ENCODE assay signal across 31 cellular contexts in the genomic region with DNA sequence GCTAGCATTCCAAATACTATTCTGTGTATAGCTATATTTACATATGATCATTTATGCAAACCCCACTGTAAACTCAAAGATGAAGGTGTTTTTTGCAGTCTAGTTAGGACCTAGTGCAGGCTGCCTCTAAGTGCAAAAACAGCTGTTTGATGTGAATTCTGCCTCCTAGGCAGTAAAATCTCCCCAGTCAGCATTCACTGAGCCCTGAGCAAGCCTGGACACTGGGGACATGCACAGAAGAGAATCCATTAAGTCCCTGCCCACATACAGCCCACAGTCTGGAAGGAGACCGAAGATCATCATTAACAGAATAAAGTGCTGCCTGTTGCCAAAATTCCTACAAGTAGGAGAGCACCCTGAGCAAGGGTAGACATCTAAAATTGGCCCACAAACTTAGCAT. TPM values are rescaled to one million over a fixed set of nuclear protein-coding genes. Genes with fewer than 3 reads are reported as not detected.
DNase-seq lines count a peak whose midpoint lies in the region; ATAC-seq, FAIRE-seq and TF ChIP-seq lines count a peak whose summit lies in the region.
"Had no signal": no experiment of that assay in that cellular context is flagged by ENCODE, and none has a peak within 500 bp of the region (broad histone marks: within the 10 kb centered on the region; RNA-seq: fewer than 3 reads in every experiment).

No MANE protein-coding gene starts in this region.

- DNase-seq in A549 (ENCODE audit: low read depth in 1 of 2, low spot score in 1 of 2) (no peak), WERI-Rb-1 (no peak), heart left ventricle (no peak), gastrocnemius medialis (no peak), natural killer cell (no peak), GM20000 (ENCODE audit: low spot score) (no peak), brain microvascular endothelial cell (no peak), ecto neural progenitor cell (ENCODE audit: low spot score) (no peak)
- DNase-seq: activated CD4-positive, alpha-beta T cell treated with anti-CD3 and anti-CD28 coated beads for 1 hour; activated CD8-positive, alpha-beta memory T cell treated with anti-CD3 and anti-CD28 coated beads, Interleukin-2, amount 50 U/mL, for 4 hours; activated naive CD4-positive, alpha-beta T cell; CD4-positive, alpha-beta memory T cell; DMS 273 treated with DMSO at 0.1 percent for 48 hours; effector CD8-positive, alpha-beta T cell; H7; Karpas-422; mesendoderm; NCI-H1930; NCI-H524; NK-92 treated with Interleukin-12 subunit alpha and Interleukin-12 subunit beta, amount 100 ng/mL, for 24 hours; PC-3; SHP77 treated with DMSO at 0.1 percent for 48 hours; stimulated activated CD4-positive, alpha-beta T cell treated with anti-CD3 and anti-CD28 coated beads, Interleukin-15, amount 100 ng/mL, for 24 hours; stimulated activated CD4-positive, alpha-beta T cell treated with anti-CD3 and anti-CD28 coated beads, Interleukin-4, amount 100 ng/mL, for 4 hours had no signal

- POLR2A ChIA-PET in A549 (lab: Yijun Ruan, JAX) = no interaction called here

- H3K36me3 ChIP-seq in WERI-Rb-1 (peaks cover 3% of the 10 kb centered on the region), heart left ventricle (no peaks in the 10 kb centered on the region), gastrocnemius medialis (no peaks in the 10 kb centered on the region), brain microvascular endothelial cell (replicated peaks) (no peaks in the 10 kb centered on the region)
- H3K36me3 ChIP-seq: adrenal gland had no signal

- H3K27me3 Mint-ChIP-seq in natural killer cell (ENCODE audit: low read depth in 2 of 2) = peaks cover 0 to 4% of the 10 kb centered on the region in 2 donors
- H3K27me3 Mint-ChIP-seq: CD4-positive, alpha-beta memory T cell; type B pancreatic cell had no signal

- no peak overlapping the region for H3K27ac Mint-ChIP-seq in natural killer cell
- H3K27ac Mint-ChIP-seq: activated CD4-positive, alpha-beta memory T cell treated with anti-CD3 and anti-CD28 coated beads, Interleukin-2, amount 10 ng/mL, durations not matched to agents 7 days and 5 days; type B pancreatic cell had no signal

- H3K27me3 ChIP-seq in WERI-Rb-1 (ENCODE audit: insufficient read depth, low read depth, severe bottlenecking) (no peaks in the 10 kb centered on the region), heart left ventricle (no peaks in the 10 kb centered on the region), gastrocnemius medialis (no peaks in the 10 kb centered on the region), brain microvascular endothelial cell (replicated peaks) (no peaks in the 10 kb centered on the region)
- H3K27me3 ChIP-seq: adrenal gland had no signal

- no peaks in the 10 kb centered on the region for H3K9me3 Mint-ChIP-seq in natural killer cell
- H3K9me3 Mint-ChIP-seq: activated CD4-positive, alpha-beta memory T cell treated with anti-CD3 and anti-CD28 coated beads, Interleukin-2, amount 10 ng/mL, durations not matched to agents 7 days and 5 days; CD4-positive, alpha-beta memory T cell had no signal

- CTCF ChIA-PET in A549 (lab: Yijun Ruan, JAX) = interaction anchor here (2.2 kb wide), 1 partner anchor 13 kb away, joined by 8 read pairs; no protein-coding TSS in a partner anchor

- no peak overlapping the region for H3K27ac ChIP-seq in A549
- peak overlapping the region; percentile 73 for H3K27ac ChIP-seq in WERI-Rb-1
- no peak overlapping the region for H3K27ac ChIP-seq in heart left ventricle
- H3K27ac ChIP-seq in gastrocnemius medialis = no peak overlapping the region
- H3K27ac ChIP-seq in brain microvascular endothelial cell = no peak overlapping the region
- H3K27ac ChIP-seq: adrenal gland, epithelial cell of prostate had no signal

- H3K36me3 Mint-ChIP-seq in natural killer cell = no peaks in the 10 kb centered on the region
- H3K36me3 Mint-ChIP-seq: brain; CD4-positive, alpha-beta memory T cell; type B pancreatic cell had no signal

- intact Hi-C loops in heart left ventricle (cut with DNase I) = no loop called here
- intact Hi-C loops in gastrocnemius medialis (cut with DNase I; ENCODE audit: low total_unique reads) = no loop called here
- intact Hi-C loops in natural killer cell (cut with micrococcal nuclease) = no loop called here

- no peaks in the 10 kb centered on the region for H3K4me1 ChIP-seq in A549
- H3K4me1 ChIP-seq in heart left ventricle = peaks cover 0 to 13% (median 0%) of the 10 kb centered on the region in 12 donors
- no peaks in the 10 kb centered on the region for H3K4me1 ChIP-seq in gastrocnemius medialis
- H3K4me1 ChIP-seq: adrenal gland had no signal

- H3K4me1 Mint-ChIP-seq in natural killer cell = no peaks in the 10 kb centered on the region
- H3K4me1 Mint-ChIP-seq: activated CD4-positive, alpha-beta memory T cell treated with anti-CD3 and anti-CD28 coated beads, Interleukin-2, amount 10 ng/mL, durations not matched to agents 7 days and 5 days; brain; CD4-positive, alpha-beta memory T cell had no signal

- FAIRE-seq in A549 (lab: Jason Lieb, UNC) = no peak
- FAIRE-seq: GM18507 had no signal

- TF ChIP-seq CTCF in A549 (IDR thresholded peaks at IDR 0.05) = no peak
- TF ChIP-seq CTCF in WERI-Rb-1 (IDR thresholded peaks at IDR 0.05; ENCODE audit: low read depth, low read length) = no peak
- TF ChIP-seq CTCF in heart left ventricle (IDR thresholded peaks at IDR 0.05) = no peak
- TF ChIP-seq CTCF in gastrocnemius medialis (IDR thresholded peaks at IDR 0.05 in 4 of 5, conservative IDR thresholded peaks at IDR 0.05 in 1 of 5) = no peak
- TF ChIP-seq CTCF in natural killer cell (IDR thresholded peaks at IDR 0.05) = no peak
- TF ChIP-seq CTCF in GM20000 (IDR thresholded peaks at IDR 0.05; ENCODE audit: extremely low read depth, missing control alignments) = no peak
- no peak for TF ChIP-seq CTCF in brain microvascular endothelial cell (IDR thresholded peaks at IDR 0.05; ENCODE audit: low read depth, low read length, missing control alignments)

- no peaks in the 10 kb centered on the region for H3K9me3 ChIP-seq in A549
- peaks cover 11% of the 10 kb centered on the region for H3K9me3 ChIP-seq in WERI-Rb-1 (ENCODE audit: severe bottlenecking)
- no peaks in the 10 kb centered on the region for H3K9me3 ChIP-seq in heart left ventricle
- H3K9me3 ChIP-seq in gastrocnemius medialis = no peaks in the 10 kb centered on the region
- H3K9me3 ChIP-seq: adrenal gland had no signal

- in situ Hi-C loops in gastrocnemius medialis (cut with MboI; ENCODE audit: low sequenced_read_pairs in 4 of 4) = no loop called here
- in situ Hi-C loops in brain microvascular endothelial cell (cut with HindIII; ENCODE audit: low pct_ligation_motif_present, low sequenced_read_pairs) = no loop called here

- 73% methylated on average over 1 of the region's 1 CpG for WGBS in A549 (ENCODE audit: missing lambda C conversion rate)
- WGBS in heart left ventricle, 4 donors = 67 to 82% (median 78%) methylated on average over 1 of the region's 1 CpG

- TF ChIP-seq EP300 in A549 (IDR thresholded peaks at IDR 0.05) = no peak

- no peak overlapping the region for H3K4me2 ChIP-seq in A549

- ATAC-seq in A549 (peak; percentile 10 to 47; a peak in 4 of 6 replicates), heart left ventricle (peak in 3 of 4 donors; percentile 43 to 67 (median 64)), gastrocnemius medialis (peak; percentile 19 to 32), natural killer cell (no peak)
- ATAC-seq: left lobe of liver, PC-3 had no signal

- H3K4me3 Mint-ChIP-seq in natural killer cell = no peak overlapping the region
- H3K4me3 Mint-ChIP-seq: activated CD4-positive, alpha-beta memory T cell treated with anti-CD3 and anti-CD28 coated beads, Interleukin-2, amount 10 ng/mL, durations not matched to agents 7 days and 5 days; brain; CD4-positive, alpha-beta memory T cell; type B pancreatic cell had no signal

- no peak for TF ChIP-seq POLR2A in A549 (IDR thresholded peaks at IDR 0.05; ENCODE audit: low read length)
- TF ChIP-seq POLR2A in heart left ventricle (IDR thresholded peaks at IDR 0.05) = no peak
- TF ChIP-seq POLR2A in gastrocnemius medialis (IDR thresholded peaks at IDR 0.05) = no peak

- no peak for TF ChIP-seq RAD21 in A549 (conservative IDR thresholded peaks at IDR 0.05 in 1 of 2, IDR thresholded peaks at IDR 0.05 in 1 of 2)

- H3K4me3 ChIP-seq in A549 = no peak overlapping the region
- H3K4me3 ChIP-seq in WERI-Rb-1 (ENCODE audit: low read depth, low read length) = no peak overlapping the region
- H3K4me3 ChIP-seq in heart left ventricle = no peak overlapping the region
- no peak overlapping the region for H3K4me3 ChIP-seq in gastrocnemius medialis
- no peak overlapping the region for H3K4me3 ChIP-seq in brain microvascular endothelial cell (ENCODE audit: low read depth, low read length)
- H3K4me3 ChIP-seq: adrenal gland had no signal

TF ChIP-seq in A549, 52 proteins besides CTCF, POLR2A, EP300 and RAD21:
- peak; percentile 56 for TF ChIP-seq MAFK (IDR thresholded peaks at IDR 0.05; ENCODE audit: partially characterized antibody)
- TF ChIP-seq BHLHE40 (IDR thresholded peaks at IDR 0.05; ENCODE audit: low read depth, low read length) = no peak
TF ChIP-seq in A549: peak in this region for 1.

RNA-seq across cellular contexts. Expression of gene BIN1, which starts 14.4 kb away (rescaled TPM):
- polyA plus RNA-seq in A549 (2011; rRNA removed) = 12.4 and 15.5 TPM in 2 replicates
- 38.5 and 38.9 TPM in 2 replicates for polyA plus RNA-seq in A549 (2012; cell fraction: cytosol; rRNA removed)
- polyA plus RNA-seq in A549 (2012; cell fraction: nucleus; rRNA removed) = 35.0 and 42.2 TPM in 2 replicates
- polyA plus RNA-seq in A549 (2017; fragmentation: RNase III; extraction: RNeasy Plus Mini Kit Qiagen cat#74134 plus additional on column Dnase treatment) = 32.3 to 41.5 TPM (median 34.1 TPM) in 3 replicates
- polyA minus RNA-seq in A549 (2011; rRNA and poly(A)+ RNA removed) = 14.2 and 15.8 TPM in 2 replicates
- total RNA-seq in heart left ventricle = 10 to 100 TPM; 10.9 to 22.2 (median 16.8) TPM
- 1 to 10 TPM; 4.3 to 9.6 TPM for polyA plus RNA-seq in heart left ventricle
- 1,000 to 10,000 TPM; 1,150 to 2,167 (median 1,736) TPM for total RNA-seq in gastrocnemius medialis
- total RNA-seq in natural killer cell = 100 to 1,000 TPM in 2 of 3 donors, 10 to 100 TPM in 1; 73.5 to 131 (median 107) TPM

Comparison
In these comparisons a context has a peak if more than half of its experiments do, and no peak if none do; other contexts are left out.
1. ATAC-seq: peak in A549 (2 of 2), heart left ventricle (3 of 4) and gastrocnemius medialis (2 of 2); none in natural killer cell (0 of 3).
2. RNA of gene BIN1, which starts 14.4 kb away (total RNA-seq): 1,150 to 2,167 TPM in gastrocnemius medialis; 73.5 to 131 TPM in natural killer cell and 10.9 to 22.2 TPM in heart left ventricle; every median in the first group is over 4 times any median in the second.